In the genomic region with DNA sequence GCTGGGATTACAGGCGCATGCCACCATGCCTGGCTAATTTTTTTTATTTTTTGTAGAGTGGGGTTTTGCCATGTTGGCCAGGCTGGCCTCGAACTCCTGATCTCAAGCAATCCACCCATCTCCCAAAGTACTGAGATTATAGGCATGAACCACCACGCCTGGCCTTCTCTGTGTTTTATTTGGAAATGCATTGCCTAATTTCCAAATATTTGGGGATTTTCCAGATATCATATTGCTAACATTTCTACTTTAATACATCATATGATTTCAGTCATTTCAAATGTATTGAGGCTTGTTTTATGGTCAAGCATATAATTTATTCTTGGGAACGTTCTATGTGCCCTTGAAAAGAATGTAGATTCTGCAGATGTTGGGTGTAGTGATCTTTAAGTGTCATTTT, we compare ENCODE assay signal across 28 cellular contexts. TPM values are rescaled to one million over a fixed set of nuclear protein-coding genes. Genes with fewer than 3 reads are reported as not detected.
"Had no signal": no experiment of that assay in that cellular context is flagged by ENCODE, and none has a peak within 500 bp of the region (broad histone marks: within the 10 kb centered on the region; RNA-seq: fewer than 3 reads in every experiment).

No MANE protein-coding gene starts in this region.

- H3K9me3 ChIP-seq: esophagus muscularis mucosa, right atrium auricular region, tibial nerve had no signal

- H3K4me3 Mint-ChIP-seq: activated CD4-positive, alpha-beta memory T cell treated with anti-CD3 and anti-CD28 coated beads for 36 hours; activated CD4-positive, alpha-beta T cell treated with anti-CD3 and anti-CD28 coated beads, Interleukin-2, amount 10 ng/mL, durations not matched to agents 24 days and 14 days; activated naive CD4-positive, alpha-beta T cell treated with anti-CD3 and anti-CD28 coated beads, Interleukin-2, amount 10 ng/mL, durations not matched to agents 7 days and 5 days; activated naive CD8-positive, alpha-beta T cell treated with anti-CD3 and anti-CD28 coated beads, Interleukin-2, amount 10 ng/mL, durations not matched to agents 7 days and 5 days; activated T-helper 1 cell treated with anti-CD3 and anti-CD28 coated beads, Interleukin-12 subunit alpha, Interleukin-12 subunit beta, Interleukin-2, Interleukin-4 antibody, amounts not matched to agents 30 ng/mL and 10 ng/mL and 1 ng/mL, durations not matched to agents 14 hours and 24 hours and 36 hours; dendritic cell treated with granulocyte-macrophage colony-stimulating factor and Interleukin-4, amounts not matched to agents 40 ng/mL and 50 ng/mL, for 4 days; natural killer cell; neural progenitor cell; T-helper 17 cell had no signal

- H3K4me1 ChIP-seq: right atrium auricular region, spleen had no signal

- H3K27ac Mint-ChIP-seq: activated CD4-positive, alpha-beta memory T cell treated with anti-CD3 and anti-CD28 coated beads for 36 hours; activated CD4-positive, alpha-beta T cell treated with anti-CD3 and anti-CD28 coated beads, Interleukin-2, amount 10 ng/mL, durations not matched to agents 24 days and 14 days; activated naive CD4-positive, alpha-beta T cell treated with anti-CD3 and anti-CD28 coated beads, Interleukin-2, amount 10 ng/mL, durations not matched to agents 7 days and 5 days; activated naive CD8-positive, alpha-beta T cell treated with anti-CD3 and anti-CD28 coated beads, Interleukin-2, amount 10 ng/mL, durations not matched to agents 7 days and 5 days; activated T-helper 1 cell treated with anti-CD3 and anti-CD28 coated beads, Interleukin-12 subunit alpha, Interleukin-12 subunit beta, Interleukin-2, Interleukin-4 antibody, amounts not matched to agents 30 ng/mL and 10 ng/mL and 1 ng/mL, durations not matched to agents 14 hours and 24 hours and 36 hours; dendritic cell treated with granulocyte-macrophage colony-stimulating factor and Interleukin-4, amounts not matched to agents 40 ng/mL and 50 ng/mL, for 4 days; natural killer cell; neural progenitor cell; T-helper 17 cell had no signal

- H3K9me3 Mint-ChIP-seq: dendritic cell treated with granulocyte-macrophage colony-stimulating factor and Interleukin-4, amounts not matched to agents 40 ng/mL and 50 ng/mL, for 4 days had no signal

- H3K36me3 ChIP-seq: brain microvascular endothelial cell, esophagus muscularis mucosa, left ventricle myocardium inferior, right atrium auricular region, spleen, tibial nerve, WERI-Rb-1 had no signal

- H3K4me3 ChIP-seq: esophagus muscularis mucosa, left ventricle myocardium inferior, lung, neural progenitor cell, right atrium auricular region, spleen, tibial nerve had no signal

- H2AFZ ChIP-seq: neural progenitor cell had no signal

- H3K36me3 Mint-ChIP-seq: activated CD4-positive, alpha-beta memory T cell treated with anti-CD3 and anti-CD28 coated beads for 36 hours; activated naive CD4-positive, alpha-beta T cell treated with anti-CD3 and anti-CD28 coated beads, Interleukin-2, amount 10 ng/mL, durations not matched to agents 7 days and 5 days; activated naive CD8-positive, alpha-beta T cell treated with anti-CD3 and anti-CD28 coated beads, Interleukin-2, amount 10 ng/mL, durations not matched to agents 7 days and 5 days; natural killer cell had no signal

- H3K4me1 Mint-ChIP-seq: activated naive CD4-positive, alpha-beta T cell treated with anti-CD3 and anti-CD28 coated beads, Interleukin-2, amount 10 ng/mL, durations not matched to agents 7 days and 5 days; activated naive CD8-positive, alpha-beta T cell treated with anti-CD3 and anti-CD28 coated beads, Interleukin-2, amount 10 ng/mL, durations not matched to agents 7 days and 5 days; neural progenitor cell; T-helper 17 cell had no signal

- H3K4me2 ChIP-seq: neural progenitor cell had no signal

- H3K9ac ChIP-seq: neural progenitor cell had no signal

- H3K27ac ChIP-seq: brain microvascular endothelial cell, esophagus muscularis mucosa, left ventricle myocardium inferior, neural progenitor cell, right atrium auricular region, spleen, tibial nerve, WERI-Rb-1 had no signal

- DNase-seq: activated CD4-positive, alpha-beta memory T cell treated with anti-CD3 and anti-CD28 coated beads for 36 hours; activated CD4-positive, alpha-beta T cell treated with anti-CD3 and anti-CD28 coated beads, Interleukin-2, amount 10 ng/mL, durations not matched to agents 24 days and 14 days; activated CD8-positive, alpha-beta memory T cell treated with anti-CD3 and anti-CD28 coated beads, Interleukin-2, amount 50 U/mL, for 4 hours; activated effector memory CD4-positive, alpha-beta T cell treated with anti-CD3 and anti-CD28 coated beads, Interleukin-2, amount 50 U/mL, for 16 hours; activated naive CD4-positive, alpha-beta T cell treated with anti-CD3 and anti-CD28 coated beads, Interleukin-2, amount 10 ng/mL, durations not matched to agents 7 days and 5 days; activated naive CD8-positive, alpha-beta T cell treated with anti-CD3 and anti-CD28 coated beads, Interleukin-2, amount 10 ng/mL, durations not matched to agents 7 days and 5 days; activated T-cell treated with anti-CD3 and anti-CD28 coated beads, Interleukin-2, amount 50 U/mL, for 1 hour; amniotic stem cell; brain microvascular endothelial cell; central memory CD4-positive, alpha-beta T cell; glutamatergic neuron; islet precursor cell; left ventricle myocardium inferior; mesendoderm; natural killer cell; occipital lobe; spleen; stimulated activated naive CD4-positive, alpha-beta T cell; T-helper 17 cell; T1000; WERI-Rb-1 had no signal

- H3K27me3 ChIP-seq: brain microvascular endothelial cell, esophagus muscularis mucosa, neural progenitor cell, right atrium auricular region, tibial nerve had no signal

RNA-seq across cellular contexts. Expression of gene FGF2, which starts 38.8 kb away (rescaled TPM):
- total RNA-seq: activated naive CD8-positive, alpha-beta T cell treated with anti-CD3 and anti-CD28 coated beads, Interleukin-2, amount 10 ng/mL, durations not matched to agents 7 days and 5 days; natural killer cell had no signal
